In genomic region chr6:291697-292505, GRCh38 we compare ENCODE assay signal across 8 cellular contexts. TPM values are rescaled to one million over a fixed set of nuclear protein-coding genes. Genes with fewer than 3 reads are reported as not detected.
DNase-seq lines count a peak whose midpoint lies in the region; ATAC-seq, FAIRE-seq and TF ChIP-seq lines count a peak whose summit lies in the region.

DUSP22 (plus strand) TSS chr6:292487; CDS start chr6:292540, 53 bp downstream.

- 17 to 23% methylated on average over 84 to 85 of the region's 85 CpGs for WGBS in heart right ventricle, 2 donors
- WGBS in aorta, 2 donors: 19 to 28% methylated on average over 85 of the region's 85 CpGs

- FAIRE-seq in RCC 7860 (lab: Jason Lieb, UNC): no peak

- intact Hi-C loops in heart right ventricle (cut with DNase I) (loop anchor here in 3 of 10 donors (2.0 to 5.0 kb wide), 3 partner anchors 21 to 95 kb away; no protein-coding TSS in a partner anchor), aorta (cut with DNase I) (no loop called here)

- peaks cover 0 to 75% (median 24%) of the 10 kb centered on the region in 9 donors for H3K4me1 ChIP-seq in heart right ventricle
- H3K4me1 ChIP-seq in rectal smooth muscle tissue (ENCODE audit: control insufficient read depth, insufficient read depth, low read length): peaks cover 8% of the 10 kb centered on the region
- H3K4me1 ChIP-seq in aorta (ENCODE audit: control insufficient read depth in 1 of 2, insufficient read depth in 2 of 2, low read length in 2 of 2): peaks cover 0 to 2% of the 10 kb centered on the region in 2 donors

- H3K4me3 ChIP-seq in GM12875 (ENCODE audit: low read depth, low read length): peak within 1 kb of the TSS; percentile 75
- H3K4me3 ChIP-seq in heart right ventricle: peak within 1 kb of the TSS; percentile 51 to 85 (median 71)
- peak within 1 kb of the TSS; percentile 65 for H3K4me3 ChIP-seq in rectal smooth muscle tissue (ENCODE audit: low read length)
- H3K4me3 ChIP-seq in aorta (ENCODE audit: low read length in 2 of 2): peak within 1 kb of the TSS; percentile 38 to 71

- DNase-seq in RCC 7860 (ENCODE audit: low spot score) (peak; percentile 60), heart right ventricle (peak; percentile 89 to 91), aorta (peak; percentile 94 to 96), NCI-H2171 (lab: John Stamatoyannopoulos, UW) (no peak)
- peak; percentile 47 for DNase-seq in activated naive CD8-positive, alpha-beta T cell treated with anti-CD3 and anti-CD28 coated beads, Interleukin-2, amount 50 U/mL, for 16 hours (ENCODE audit: low read depth, low spot score)

- ATAC-seq in HG02678 (IDR thresholded peaks at IDR 0.05; ENCODE audit: unreplicated experiment): peak; percentile 35
- peak; percentile 84 to 94 (median 88) for ATAC-seq in heart right ventricle
- ATAC-seq in aorta (ENCODE audit: low FRiP score): peak; percentile 94

- peak within 1 kb of the TSS; percentile 91 to 99 (median 98) for H3K27ac ChIP-seq in heart right ventricle
- H3K27ac ChIP-seq in rectal smooth muscle tissue (ENCODE audit: low read depth, low read length): peak within 1 kb of the TSS; percentile 96
- peak within 1 kb of the TSS; percentile 33 to 85 for H3K27ac ChIP-seq in aorta (ENCODE audit: low read depth in 1 of 2, low read length in 2 of 2)

- peak within 1 kb of the TSS; percentile 84 for H3K9ac ChIP-seq in rectal smooth muscle tissue (ENCODE audit: low read length)

- TF ChIP-seq CTCF in GM12875 (IDR thresholded peaks at IDR 0.05; ENCODE audit: borderline replicate concordance, insufficient read depth, low read depth, low read length): no peak
- peak in 1 of 9 donors; percentile 16 for TF ChIP-seq CTCF in heart right ventricle (IDR thresholded peaks at IDR 0.05)

- peaks cover 0 to 4% (median 0%) of the 10 kb centered on the region in 7 donors for H3K27me3 ChIP-seq in heart right ventricle
- H3K27me3 ChIP-seq in rectal smooth muscle tissue (ENCODE audit: control insufficient read depth, insufficient read depth, low read length): no peaks in the 10 kb centered on the region
- H3K27me3 ChIP-seq in aorta (ENCODE audit: control insufficient read depth in 1 of 2, insufficient read depth in 2 of 2, low read length in 1 of 2): no peaks in the 10 kb centered on the region

- no peaks in the 10 kb centered on the region for H3K9me3 ChIP-seq in heart right ventricle
- no peaks in the 10 kb centered on the region for H3K9me3 ChIP-seq in aorta (ENCODE audit: control insufficient read depth, low read length)

- H3K36me3 ChIP-seq in heart right ventricle (no peaks in the 10 kb centered on the region), rectal smooth muscle tissue (ENCODE audit: control insufficient read depth, insufficient read depth, low read length) (no peaks in the 10 kb centered on the region), aorta (ENCODE audit: control insufficient read depth in 1 of 2, insufficient read depth in 2 of 2, low read length in 1 of 2) (no peaks in the 10 kb centered on the region)

RNA-seq across cellular contexts. Expression of gene DUSP22, which starts in this region (rescaled TPM):
- total RNA-seq in heart right ventricle (10 to 100 TPM; 43.4 to 70.4 (median 52.5) TPM), aorta (10 to 100 TPM; 56.7 to 65.8 TPM)
- polyA plus RNA-seq in heart right ventricle (10 to 100 TPM; 32.0 to 37.1 TPM), aorta (10 to 100 TPM; 23.0 to 41.8 TPM)

Comparison
In these comparisons a context has a peak if more than half of its experiments do, and no peak if none do; other contexts are left out.
1. ATAC-seq: peak in every context shown above with its lines; median percentile 94 in aorta; 88 in heart right ventricle; 35 in HG02678.